ENCODE assay signal across 11 cellular contexts in the genomic region with DNA sequence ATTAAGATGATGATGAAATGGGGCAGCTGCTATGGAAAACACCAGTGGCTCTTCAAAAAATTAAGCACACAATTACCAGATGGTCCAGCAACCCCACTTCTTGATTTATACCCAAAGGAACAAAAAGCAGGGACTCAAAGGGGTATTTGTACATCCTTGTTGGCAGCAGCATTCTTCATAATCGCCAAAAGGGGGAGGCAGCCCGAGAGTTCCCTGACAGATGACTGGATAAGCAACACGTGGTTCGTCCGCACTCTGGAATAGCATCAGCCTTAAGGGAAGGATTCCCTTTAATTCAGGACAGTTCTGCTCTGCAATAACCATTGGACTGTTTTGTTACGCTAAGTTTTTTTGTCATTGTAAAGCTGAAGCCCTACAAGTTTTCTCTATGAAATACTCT.
DNase-seq lines count a peak whose midpoint lies in the region; ATAC-seq and TF ChIP-seq lines count a peak whose summit lies in the region.
"Had no signal": no experiment of that assay in that cellular context is flagged by ENCODE, and none has a peak within 500 bp of the region (broad histone marks: within the 10 kb centered on the region; RNA-seq: fewer than 3 reads in every experiment).

No MANE protein-coding gene starts in this region.

- WGBS in testis, 2 donors = 57 to 62% methylated on average over 6 of the region's 6 CpGs

- TF ChIP-seq CTCF in fibroblast of pulmonary artery (IDR thresholded peaks at IDR 0.05; ENCODE audit: low read length, missing control alignments) = peak; percentile 27
- TF ChIP-seq CTCF in testis (IDR thresholded peaks at IDR 0.05) = no peak

- no peaks in the 10 kb centered on the region for H3K36me3 ChIP-seq in rectal smooth muscle tissue (ENCODE audit: control insufficient read depth, insufficient read depth, low read length)
- H3K36me3 ChIP-seq in testis (ENCODE audit: low read depth, missing control alignments) = no peaks in the 10 kb centered on the region

- TF ChIP-seq POLR2A in testis (IDR thresholded peaks at IDR 0.05) = no peak

- peaks cover 4% of the 10 kb centered on the region for H3K4me1 ChIP-seq in rectal smooth muscle tissue (ENCODE audit: control insufficient read depth, insufficient read depth, low read length)
- no peaks in the 10 kb centered on the region for H3K4me1 ChIP-seq in testis

- no peak for ATAC-seq in HG03432 (IDR thresholded peaks at IDR 0.05; ENCODE audit: unreplicated experiment)
- ATAC-seq: left colon had no signal

- H3K9ac ChIP-seq in rectal smooth muscle tissue (ENCODE audit: low read length) = no peak overlapping the region

- DNase-seq in HCEC 1CT (peak; percentile 61), RKO (ENCODE audit: low spot score) (peak; percentile 31), fibroblast of pulmonary artery (ENCODE audit: low read depth) (peak; percentile 40), testis (no peak)
- DNase-seq in activated T-cell treated with anti-CD3 and anti-CD28 coated beads, Interleukin-2, amount 50 U/mL, for 1 hour = no peak
- DNase-seq: activated naive CD4-positive, alpha-beta T cell treated with Interleukin-2 at 50 U/mL for 16 hours; left colon; NCI-H1105 treated with DMSO at 0.1 percent for 48 hours; Right ventricle myocardium superior had no signal

- intact Hi-C loops in testis (cut with DNase I; ENCODE audit: low total_unique reads) = no loop called here

- H3K4me3 ChIP-seq in fibroblast of pulmonary artery (replicated peaks; ENCODE audit: low read depth, low read length) (no peak overlapping the region), rectal smooth muscle tissue (ENCODE audit: low read length) (peak overlapping the region; percentile 14), testis (no peak overlapping the region)

- H3K9me3 ChIP-seq in testis = no peaks in the 10 kb centered on the region

- H3K27ac ChIP-seq in rectal smooth muscle tissue (ENCODE audit: low read depth, low read length) = no peak overlapping the region
- H3K27ac ChIP-seq in testis = no peak overlapping the region

- no peaks in the 10 kb centered on the region for H3K27me3 ChIP-seq in rectal smooth muscle tissue (ENCODE audit: control insufficient read depth, insufficient read depth, low read length)
- no peaks in the 10 kb centered on the region for H3K27me3 ChIP-seq in testis

Comparison
In these comparisons a context has a peak if more than half of its experiments do, and no peak if none do; other contexts are left out.
1. DNase-seq: peak in HCEC 1CT (single experiment), RKO (single experiment) and fibroblast of pulmonary artery (single experiment); none in activated T-cell treated with anti-CD3 and anti-CD28 coated beads, Interleukin-2, amount 50 U/mL, for 1 hour (single experiment) and testis (single experiment).